Comparison of ENCODE assay signal across 9 cellular contexts in genomic region chr9:94861589-94862241, GRCh38.
DNase-seq lines count a peak whose midpoint lies in the region; ATAC-seq and TF ChIP-seq lines count a peak whose summit lies in the region.
"Had no signal": no experiment of that assay in that cellular context is flagged by ENCODE, and none has a peak within 500 bp of the region (broad histone marks: within the 10 kb centered on the region; RNA-seq: fewer than 3 reads in every experiment).

No MANE protein-coding gene starts in this region.

- H3K9me3 ChIP-seq in CD8-positive, alpha-beta T cell (ENCODE audit: low read length): no peaks in the 10 kb centered on the region
- H3K9me3 ChIP-seq in MG63 (no peaks in the 10 kb centered on the region), body of pancreas (no peaks in the 10 kb centered on the region), neural progenitor cell (ENCODE audit: low read depth) (no peaks in the 10 kb centered on the region)

- H4K20me1 ChIP-seq in neural progenitor cell (ENCODE audit: low read depth): no peaks in the 10 kb centered on the region

- H3K4me2 ChIP-seq in neural progenitor cell: no peak overlapping the region

- H3K36me3 ChIP-seq in CD8-positive, alpha-beta T cell (ENCODE audit: insufficient read depth, low read length): no peaks in the 10 kb centered on the region
- no peaks in the 10 kb centered on the region for H3K36me3 ChIP-seq in MG63
- no peaks in the 10 kb centered on the region for H3K36me3 ChIP-seq in body of pancreas (replicated peaks in 1 of 2; ENCODE audit: insufficient read depth in 1 of 2, low read depth in 2 of 2)
- H3K36me3 ChIP-seq in neural progenitor cell: no peaks in the 10 kb centered on the region

- TF ChIP-seq POLR2A in body of pancreas (IDR thresholded peaks at IDR 0.05): no peak

- H3K27me3 ChIP-seq in CD8-positive, alpha-beta T cell (ENCODE audit: insufficient read depth, low read length): no peaks in the 10 kb centered on the region
- no peaks in the 10 kb centered on the region for H3K27me3 ChIP-seq in MG63
- H3K27me3 ChIP-seq in body of pancreas: no peaks in the 10 kb centered on the region
- no peaks in the 10 kb centered on the region for H3K27me3 ChIP-seq in neural progenitor cell

- peaks cover 29% of the 10 kb centered on the region for H3K4me1 ChIP-seq in CD8-positive, alpha-beta T cell (ENCODE audit: insufficient read depth, low read length)
- H3K4me1 ChIP-seq in body of pancreas (peaks cover 17% of the 10 kb centered on the region), neural progenitor cell (peaks cover 26% of the 10 kb centered on the region)

- H2AFZ ChIP-seq in neural progenitor cell (replicated peaks): no peak overlapping the region

- no peak for ATAC-seq in CD8-positive, alpha-beta T cell
- peak; percentile 53 for ATAC-seq in body of pancreas
- ATAC-seq in natural killer cell treated with Interleukin-12 subunit alpha and Interleukin-12 subunit beta and Interleukin-15 and Interleukin-18, amount 100 ng/mL, for 72 hours: peak; percentile 52 to 59

- H3K9me3 Mint-ChIP-seq in CD8-positive, alpha-beta T cell: peaks cover 4% of the 10 kb centered on the region
- no peaks in the 10 kb centered on the region for H3K9me3 Mint-ChIP-seq in natural killer cell treated with Interleukin-12 subunit alpha and Interleukin-12 subunit beta and Interleukin-15 and Interleukin-18, amount 100 ng/mL, for 72 hours
- peaks cover 8% of the 10 kb centered on the region for H3K9me3 Mint-ChIP-seq in neural progenitor cell

- peak overlapping the region; percentile 76 for H3K4me3 Mint-ChIP-seq in CD8-positive, alpha-beta T cell
- H3K4me3 Mint-ChIP-seq in natural killer cell treated with Interleukin-12 subunit alpha and Interleukin-12 subunit beta and Interleukin-15 and Interleukin-18, amount 100 ng/mL, for 72 hours: peak overlapping the region; percentile 80
- no peak overlapping the region for H3K4me3 Mint-ChIP-seq in neural progenitor cell

- no peak overlapping the region for H3K9ac ChIP-seq in neural progenitor cell

- no peaks in the 10 kb centered on the region for H3K36me3 Mint-ChIP-seq in CD8-positive, alpha-beta T cell
- peaks cover 6% of the 10 kb centered on the region for H3K36me3 Mint-ChIP-seq in natural killer cell treated with Interleukin-12 subunit alpha and Interleukin-12 subunit beta and Interleukin-15 and Interleukin-18, amount 100 ng/mL, for 72 hours
- H3K36me3 Mint-ChIP-seq in neural progenitor cell: peaks cover 12% of the 10 kb centered on the region

- TF ChIP-seq CTCF in CD8-positive, alpha-beta T cell (IDR thresholded peaks at IDR 0.05): no peak
- TF ChIP-seq CTCF in body of pancreas (IDR thresholded peaks at IDR 0.05) (no peak), neural progenitor cell (IDR thresholded peaks at IDR 0.05) (no peak)

- peak overlapping the region; percentile 88 for H3K27ac Mint-ChIP-seq in CD8-positive, alpha-beta T cell
- H3K27ac Mint-ChIP-seq in natural killer cell treated with Interleukin-12 subunit alpha and Interleukin-12 subunit beta and Interleukin-15 and Interleukin-18, amount 100 ng/mL, for 72 hours: peak overlapping the region; percentile 87 to 89
- no peak overlapping the region for H3K27ac Mint-ChIP-seq in neural progenitor cell

- CTCF ChIA-PET in CD8-positive, alpha-beta T cell (lab: Charles Lee): interaction anchor here (1.0 kb wide), 1 partner anchor 10 kb away, joined by 3 read pairs; no protein-coding TSS in a partner anchor

- 83 to 84% methylated on average over 11 of the region's 11 CpGs for WGBS in body of pancreas, 2 donors

- DNase-seq in CD8-positive, alpha-beta T cell: peak in 1 of 7 experiments; percentile 50
- peak; percentile 34 for DNase-seq in MG63
- DNase-seq in body of pancreas: peak in 1 of 4 donors; percentile 28
- no peak for DNase-seq in natural killer cell treated with Interleukin-12 subunit alpha and Interleukin-12 subunit beta and Interleukin-15 and Interleukin-18, amount 100 ng/mL, for 72 hours (ENCODE audit: low spot score)
- no peak for DNase-seq in neural progenitor cell (ENCODE audit: low spot score)
- no peak for DNase-seq in caudate nucleus (lab: John Stamatoyannopoulos, UW)
- no peak for DNase-seq in NCI-H2227 (lab: John Stamatoyannopoulos, UW; ENCODE audit: unreplicated experiment)
- DNase-seq in Kasumi-1 (lab: John Stamatoyannopoulos, UW): no peak
- DNase-seq: T1000 had no signal

- intact Hi-C loops in CD8-positive, alpha-beta T cell (cut with DNase I, micrococcal nuclease): loop anchor here (1.0 to 5.0 kb wide), 3 partner anchors 10 to 134 kb away; partner anchors contain the start of gene AOPEP (in 1 of the 2)
- intact Hi-C loops in body of pancreas (cut with DNase I): no loop called here

- H3K4me1 Mint-ChIP-seq in CD8-positive, alpha-beta T cell (ENCODE audit: low read depth): peaks cover 46% of the 10 kb centered on the region
- H3K4me1 Mint-ChIP-seq in natural killer cell treated with Interleukin-12 subunit alpha and Interleukin-12 subunit beta and Interleukin-15 and Interleukin-18, amount 100 ng/mL, for 72 hours (ENCODE audit: low read depth in 2 of 2): peaks cover 46 to 48% of the 10 kb centered on the region in 2 donors
- H3K4me1 Mint-ChIP-seq in neural progenitor cell: peaks cover 52% of the 10 kb centered on the region

- H3F3A ChIP-seq in neural progenitor cell (ENCODE audit: low read depth): no peaks in the 10 kb centered on the region

- no peaks in the 10 kb centered on the region for H3K27me3 Mint-ChIP-seq in CD8-positive, alpha-beta T cell (ENCODE audit: low read depth)
- no peaks in the 10 kb centered on the region for H3K27me3 Mint-ChIP-seq in natural killer cell treated with Interleukin-12 subunit alpha and Interleukin-12 subunit beta and Interleukin-15 and Interleukin-18, amount 100 ng/mL, for 72 hours
- H3K27me3 Mint-ChIP-seq in neural progenitor cell (ENCODE audit: insufficient read depth, low read depth): peaks cover 2% of the 10 kb centered on the region

- peak overlapping the region; percentile 5 for H3K4me3 ChIP-seq in CD8-positive, alpha-beta T cell (ENCODE audit: low read depth, low read length)
- H3K4me3 ChIP-seq in MG63 (no peak overlapping the region), body of pancreas (no peak overlapping the region), neural progenitor cell (no peak overlapping the region)

- POLR2A ChIA-PET in CD8-positive, alpha-beta T cell (lab: Charles Lee): interaction anchor here (0.9 to 1.7 kb wide), 4 partner anchors 10 to 25 kb away, joined by 3 to 15 read pairs (median 3); no protein-coding TSS in a partner anchor

- peak overlapping the region; percentile 25 for H3K27ac ChIP-seq in CD8-positive, alpha-beta T cell (ENCODE audit: low read depth, low read length)
- H3K27ac ChIP-seq in body of pancreas (peak overlapping the region in 2 of 4 donors; percentile 20 to 39), neural progenitor cell (no peak overlapping the region), caudate nucleus (ENCODE audit: low read depth, low read length) (no peak overlapping the region)

- peaks cover under 1% of the 10 kb centered on the region for H3K79me2 ChIP-seq in neural progenitor cell (ENCODE audit: low read depth)
